ENCODE assay signal across 22 cellular contexts in genomic region chr12:15819644-15820437, GRCh38. TPM values are rescaled to one million over a fixed set of nuclear protein-coding genes. Genes with fewer than 3 reads are reported as not detected.
DNase-seq lines count a peak whose midpoint lies in the region; ATAC-seq, FAIRE-seq and TF ChIP-seq lines count a peak whose summit lies in the region.
"Had no signal": no experiment of that assay in that cellular context is flagged by ENCODE, and none has a peak within 500 bp of the region (broad histone marks: within the 10 kb centered on the region; RNA-seq: fewer than 3 reads in every experiment).

No MANE protein-coding gene starts in this region.

- in situ Hi-C loops in HepG2 (cut with HindIII; ENCODE audit: extremely low pct_ligation_motif_present, low pct_unique_long_range_greater_than_20kb) = no loop called here

- ATAC-seq in A549 (no peak), HepG2 (peak; percentile 94), HG02981 (IDR thresholded peaks at IDR 0.05; ENCODE audit: unreplicated experiment) (no peak)
- ATAC-seq: SK-N-SH treated with all-trans-retinoic acid at 6 μM for 48 hours had no signal

- CTCF ChIA-PET in A549 (lab: Yijun Ruan, JAX) (no interaction called here), HepG2 (lab: Yijun Ruan, JAX; ENCODE audit: low intra/inter-chr PET ratio, low total read pairs) (no interaction called here)

- peaks cover 15% of the 10 kb centered on the region for H3K4me1 ChIP-seq in A549
- H3K4me1 ChIP-seq in HepG2 (ENCODE audit: insufficient read depth, low read length) = peaks cover 50% of the 10 kb centered on the region
- no peaks in the 10 kb centered on the region for H3K4me1 ChIP-seq in tibial nerve

- H3K27ac ChIP-seq in A549 (no peak overlapping the region), HepG2 (ENCODE audit: extremely low read length, insufficient read depth, low read length) (no peak overlapping the region), tibial nerve (no peak overlapping the region)
- H3K27ac ChIP-seq: KMS-11 had no signal

- TF ChIP-seq EP300 in A549 (IDR thresholded peaks at IDR 0.05) (no peak), HepG2 (IDR thresholded peaks at IDR 0.05; ENCODE audit: low read depth in 2 of 2, low read length in 2 of 2) (peak; percentile 37 to 70; a peak in 3 of 4 replicates), HepG2 (CRISPR knock-in tag; IDR thresholded peaks at IDR 0.05; ENCODE audit: borderline replicate concordance) (no peak), tibial nerve (IDR thresholded peaks at IDR 0.05) (no peak)

- WGBS in A549 (ENCODE audit: missing lambda C conversion rate) = 53% methylated on average over 3 of the region's 3 CpGs
- WGBS in HepG2 (ENCODE audit: low lambda C conversion rate) = 1% methylated on average over 3 of the region's 3 CpGs
- WGBS in tibial nerve, 2 donors = 89% methylated on average over 3 of the region's 3 CpGs

- FAIRE-seq in A549 (lab: Jason Lieb, UNC) (peak; percentile 68), HepG2 (lab: Jason Lieb, UNC) (no peak)
- FAIRE-seq: A204.1, H54 had no signal

- H3K36me3 ChIP-seq in HepG2 (replicated peaks in 1 of 2; ENCODE audit: control insufficient read depth in 1 of 2, insufficient read depth in 2 of 2, low read length in 2 of 2) = no peaks in the 10 kb centered on the region
- no peaks in the 10 kb centered on the region for H3K36me3 ChIP-seq in tibial nerve

- no peak overlapping the region for H3K9ac ChIP-seq in HepG2 (ENCODE audit: insufficient read depth, low read depth, low read length)
- H3K9ac ChIP-seq: KMS-11 had no signal

- H3K9me3 ChIP-seq in A549 (peaks cover 10% of the 10 kb centered on the region; the same call in 2 of the 3 replicates), HepG2 (ENCODE audit: low read length) (peaks cover 6% of the 10 kb centered on the region), tibial nerve (peaks cover 0 to 11% (median 4%) of the 10 kb centered on the region in 4 donors)

- intact Hi-C loops in HepG2 (cut with micrococcal nuclease; ENCODE audit: unreplicated experiment) = no loop called here

- no peaks in the 10 kb centered on the region for H3K79me2 ChIP-seq in HepG2 (ENCODE audit: insufficient read depth, low read length)

- no peak overlapping the region for H3K4me2 ChIP-seq in A549
- H3K4me2 ChIP-seq in HepG2 (ENCODE audit: low read depth, low read length) = peak overlapping the region; percentile 50
- H3K4me2 ChIP-seq: KMS-11 had no signal

- no peaks in the 10 kb centered on the region for H3K27me3 ChIP-seq in HepG2 (ENCODE audit: control insufficient read depth in 1 of 2, insufficient read depth in 2 of 2, low read length in 2 of 2)
- no peaks in the 10 kb centered on the region for H3K27me3 ChIP-seq in tibial nerve

- H4K20me1 ChIP-seq in HepG2 (ENCODE audit: insufficient read depth, low read length) = no peaks in the 10 kb centered on the region

- TF ChIP-seq RAD21 in A549 (conservative IDR thresholded peaks at IDR 0.05 in 1 of 2, IDR thresholded peaks at IDR 0.05 in 1 of 2) (no peak), HepG2 (CRISPR knock-in tag; IDR thresholded peaks at IDR 0.05) (no peak)

- no peak for DNase-seq in A549 (ENCODE audit: low read depth in 1 of 2, low spot score in 1 of 2)
- peak; percentile 36 for DNase-seq in HT-29 (ENCODE audit: low spot score)
- DNase-seq in SW480 (ENCODE audit: low spot score) = peak; percentile 23
- DNase-seq in HepG2 (ENCODE audit: low spot score) = peak; percentile 80
- no peak for DNase-seq in NCI-H1048 (lab: John Stamatoyannopoulos, UW)
- DNase-seq in tibial nerve (ENCODE audit: low spot score in 2 of 2) = no peak
- DNase-seq in ecto neural progenitor cell (ENCODE audit: low spot score) = no peak
- DNase-seq: Calu3; CD4-positive, alpha-beta memory T cell; DMS79 treated with DMSO at 0.1 percent for 48 hours; NCI-H1436; NCI-H1930; NCI-H226; NCI-H774; PC-3; RPMI8226; SIG-M5 had no signal

- H3K4me3 ChIP-seq in A549 (no peak overlapping the region), HepG2 (replicated peaks in 1 of 3; ENCODE audit: insufficient read depth in 1 of 3, low read depth in 2 of 3, low read length in 3 of 3) (peak overlapping the region in 1 of 3 experiments; percentile 33; a peak in 2 of 6 replicates), tibial nerve (no peak overlapping the region)

- H2AFZ ChIP-seq in HepG2 (ENCODE audit: low read length) = no peak overlapping the region

- TF ChIP-seq CTCF in A549 (IDR thresholded peaks at IDR 0.05) (no peak), HepG2 (CRISPR knock-in tag; IDR thresholded peaks at IDR 0.05) (no peak), tibial nerve (IDR thresholded peaks at IDR 0.05) (no peak)

- BruUV-seq in HepG2 (replicated peaks; lab: Mats Ljungman, UMichigan) = no TSS peak

- POLR2A ChIA-PET in A549 (lab: Yijun Ruan, JAX) (no interaction called here), HepG2 (lab: Yijun Ruan, JAX) (no interaction called here)

- no peak for TF ChIP-seq POLR2A in A549 (IDR thresholded peaks at IDR 0.05; ENCODE audit: low read length)
- no peak for TF ChIP-seq POLR2A in HepG2 (IDR thresholded peaks at IDR 0.05; ENCODE audit: insufficient read depth in 1 of 2, low read depth in 2 of 2, low read length in 2 of 2)
- TF ChIP-seq POLR2A in tibial nerve (IDR thresholded peaks at IDR 0.05) = no peak

TF ChIP-seq in A549, 52 proteins besides CTCF, POLR2A, EP300 and RAD21:
- TF ChIP-seq HDAC2 (IDR thresholded peaks at IDR 0.05) (no peak), CHD4 (IDR thresholded peaks at IDR 0.05; ENCODE audit: borderline replicate concordance) (no peak), MAZ (IDR thresholded peaks at IDR 0.05; ENCODE audit: borderline replicate concordance, low read depth, low read length) (no peak)

TF ChIP-seq in HepG2, 621 proteins besides CTCF, POLR2A, EP300 and RAD21 (continues in another document):
- TF ChIP-seq ZNF530 (CRISPR knock-in tag; IDR thresholded peaks at IDR 0.05; ENCODE audit: low read depth) (no peak), HOXD1 (CRISPR knock-in tag; IDR thresholded peaks at IDR 0.05) (no peak), ZNF138 (CRISPR knock-in tag; IDR thresholded peaks at IDR 0.05; ENCODE audit: low read depth) (no peak), ZNF678 (CRISPR knock-in tag; IDR thresholded peaks at IDR 0.05) (no peak), THYN1 (CRISPR knock-in tag; IDR thresholded peaks at IDR 0.05; ENCODE audit: borderline replicate concordance, low read depth) (no peak), MIXL1 (CRISPR knock-in tag; IDR thresholded peaks at IDR 0.05) (peak; percentile 86)
- TF ChIP-seq, protein P1, sequence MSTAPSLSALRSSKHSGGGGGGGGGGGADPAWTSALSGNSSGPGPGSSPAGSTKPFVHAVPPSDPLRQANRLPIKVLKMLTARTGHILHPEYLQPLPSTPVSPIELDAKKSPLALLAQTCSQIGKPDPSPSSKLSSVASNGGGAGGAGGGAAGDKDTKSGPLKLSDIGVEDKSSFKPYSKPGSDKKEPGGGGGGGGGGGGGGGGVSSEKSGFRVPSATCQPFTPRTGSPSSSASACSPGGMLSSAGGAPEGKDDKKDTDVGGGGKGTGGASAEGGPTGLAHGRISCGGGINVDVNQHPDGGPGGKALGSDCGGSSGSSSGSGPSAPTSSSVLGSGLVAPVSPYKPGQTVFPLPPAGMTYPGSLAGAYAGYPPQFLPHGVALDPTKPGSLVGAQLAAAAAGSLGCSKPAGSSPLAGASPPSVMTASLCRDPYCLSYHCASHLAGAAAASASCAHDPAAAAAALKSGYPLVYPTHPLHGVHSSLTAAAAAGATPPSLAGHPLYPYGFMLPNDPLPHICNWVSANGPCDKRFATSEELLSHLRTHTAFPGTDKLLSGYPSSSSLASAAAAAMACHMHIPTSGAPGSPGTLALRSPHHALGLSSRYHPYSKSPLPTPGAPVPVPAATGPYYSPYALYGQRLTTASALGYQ (CRISPR knock-in tag; IDR thresholded peaks at IDR 0.05) = 0 out of 2 replicates have a peak, but pooled peaks have one; percentile 26

RNA-seq across cellular contexts. Expression of gene EPS8, which starts 30.7 kb away (rescaled TPM):
- polyA plus RNA-seq in A549 (2011; rRNA removed) (101 and 106 TPM in 2 replicates), A549 (2017; fragmentation: RNase III; extraction: RNeasy Plus Mini Kit Qiagen cat#74134 plus additional on column Dnase treatment) (20.1 to 28.2 TPM (median 25.1 TPM) in 3 replicates), HepG2 (2011; rRNA removed) (37.1 and 39.2 TPM in 2 replicates)
- 22.4 and 22.5 TPM in 2 replicates for polyA plus RNA-seq in A549 (2012; cell fraction: cytosol; rRNA removed)
- 16.5 and 19.5 TPM in 2 replicates for polyA plus RNA-seq in A549 (2012; cell fraction: nucleus; rRNA removed)
- 85.5 and 132 TPM in 2 replicates for polyA minus RNA-seq in A549 (2011; rRNA and poly(A)+ RNA removed)
- total RNA-seq in HT-29 (2014; rRNA removed; shearing (Covaris generic)) = 169 and 189 TPM in 2 replicates
- total RNA-seq in HepG2 (2016; rRNA removed; fragmentation: Illumina TruSeq; extraction: Trizol) (43.4 and 51.6 TPM in 2 replicates), tibial nerve (100 to 1,000 TPM; 153 to 215 (median 193) TPM)
- 9.4 and 10.4 TPM in 2 replicates for total RNA-seq in HepG2 (2016; cell fraction: cytosol; rRNA removed; fragmentation: Illumina TruSeq; extraction: Trizol; ENCODE audit: low read depth)
- total RNA-seq in HepG2 (2016; cell fraction: insoluble cytoplasmic fraction; rRNA removed; fragmentation: Illumina TruSeq; extraction: Trizol) = 40.9 and 52.2 TPM in 2 replicates
- total RNA-seq in HepG2 (2016; cell fraction: membrane; rRNA removed; fragmentation: Illumina TruSeq; extraction: Trizol) = 23.4 and 25.9 TPM in 2 replicates
- 44.6 and 50.9 TPM in 2 replicates for total RNA-seq in HepG2 (2016; cell fraction: nucleus; rRNA removed; fragmentation: Illumina TruSeq; extraction: Trizol)
- 30.2 and 34.0 TPM in 2 replicates for polyA plus RNA-seq in HepG2 (2011; cell fraction: cytosol; rRNA removed)
- 26.3 and 29.3 TPM in 2 replicates for polyA plus RNA-seq in HepG2 (2011; cell fraction: nucleus; rRNA removed)
- polyA plus RNA-seq in HepG2 (2012) = 19.5 and 25.8 TPM in 2 replicates
- 2.6 and 3.2 TPM in 2 replicates for polyA plus RNA-seq in HepG2 (2016; cell fraction: cytosol; fragmentation: Illumina TruSeq; extraction: Trizol; ENCODE audit: low read depth)
- polyA plus RNA-seq in HepG2 (2016; cell fraction: insoluble cytoplasmic fraction; fragmentation: Illumina TruSeq; extraction: Trizol; ENCODE audit: low read depth) = 42.1 and 42.3 TPM in 2 replicates
- polyA plus RNA-seq in HepG2 (2016; cell fraction: membrane; fragmentation: Illumina TruSeq; extraction: Trizol; ENCODE audit: low read depth) = 8.5 and 8.8 TPM in 2 replicates
- polyA plus RNA-seq in HepG2 (2016; cell fraction: nucleus; fragmentation: Illumina TruSeq; extraction: Trizol; ENCODE audit: insufficient read depth, low read depth) = 28.2 and 28.4 TPM in 2 replicates
- polyA minus RNA-seq in HepG2 (2011; rRNA and poly(A)+ RNA removed; ENCODE audit: low replicate concordance) = 3.8 and 44.2 TPM in 2 replicates
- polyA minus RNA-seq in HepG2 (2011; cell fraction: cytosol; rRNA and poly(A)+ RNA removed) = 23.0 and 33.1 TPM in 2 replicates
- polyA minus RNA-seq in HepG2 (2011; cell fraction: nucleus; rRNA and poly(A)+ RNA removed) = 108 and 119 TPM in 2 replicates

Comparison
In these comparisons a context has a peak if more than half of its experiments do, and no peak if none do; other contexts are left out.
1. DNase-seq: peak in HT-29 (single experiment), SW480 (single experiment) and HepG2 (single experiment); none in A549 (0 of 2), NCI-H1048 (single experiment), tibial nerve (0 of 2) and ecto neural progenitor cell (single experiment).
2. Of the 38 proteins assayed by ChIP-seq in both HepG2 and A549: peak only in HepG2: BHLHE40, EP300, HDAC2 and MAX; only in A549: none; in both: none; in neither: 34.